Comparison of ENCODE assay signal across 6 cellular contexts in the genomic region with DNA sequence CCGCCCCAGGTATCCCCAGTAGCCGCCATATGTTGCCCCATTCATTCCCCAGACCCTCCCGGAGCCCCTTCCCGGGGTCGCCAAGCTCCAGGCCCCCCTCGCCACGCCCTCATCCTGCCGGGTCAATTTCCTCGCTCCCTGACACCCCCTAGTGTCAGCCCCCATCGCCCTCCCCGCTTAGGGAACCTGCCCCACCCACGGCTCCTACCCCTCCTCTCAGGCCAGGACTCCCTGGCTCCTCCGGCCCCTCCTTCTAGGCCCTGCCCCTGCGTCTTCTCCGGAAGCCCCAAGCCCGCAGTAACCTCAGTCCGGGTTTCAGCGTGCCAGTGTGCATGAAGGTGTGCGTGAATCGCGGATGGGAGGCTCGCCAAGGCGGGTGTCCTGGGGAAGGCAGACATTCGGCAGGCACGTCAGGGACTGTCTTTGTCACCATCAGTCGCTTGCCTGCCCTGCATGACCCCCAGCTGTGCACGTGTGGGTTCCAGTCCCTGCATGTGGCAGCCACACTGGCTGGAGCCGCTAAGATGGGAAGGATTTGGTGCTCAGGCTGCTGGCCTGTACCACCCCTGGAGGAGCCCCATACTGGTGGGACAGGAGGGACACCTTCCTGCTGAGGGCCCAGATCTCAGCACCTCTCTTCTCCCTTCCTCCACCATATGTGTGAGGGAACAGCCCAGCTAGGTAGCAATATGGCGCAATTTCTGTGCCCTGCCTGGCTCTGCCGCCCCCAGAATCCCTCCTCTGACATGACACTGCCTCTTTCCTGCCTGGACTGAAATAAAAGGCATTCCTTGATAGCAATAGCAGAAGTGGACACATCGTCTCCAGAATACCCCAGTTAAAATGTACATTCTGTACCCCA. TPM values are rescaled to one million over a fixed set of nuclear protein-coding genes. Genes with fewer than 3 reads are reported as not detected.
A peak's percentile ranks its signal among the peaks of the same experiment; 100 is the strongest.
DNase-seq lines count a peak whose midpoint lies in the region; ATAC-seq and TF ChIP-seq lines count a peak whose summit lies in the region.

No MANE protein-coding gene starts in this region.

- peak; percentile 2; the same call in 1 of the 2 replicates for TF ChIP-seq CTCF in 22Rv1 (IDR thresholded peaks at IDR 0.05)

- H3K27ac ChIP-seq in 22Rv1 = no peak overlapping the region
- H3K27ac ChIP-seq in SJSA1 = no peak overlapping the region
- no peak overlapping the region for H3K27ac ChIP-seq in subcutaneous abdominal adipose tissue (ENCODE audit: low read depth, low read length)

- peak; percentile 28 for ATAC-seq in GM21447 (IDR thresholded peaks at IDR 0.05; ENCODE audit: unreplicated experiment)

- H3K9ac ChIP-seq in subcutaneous abdominal adipose tissue (ENCODE audit: low read length in 5 of 5) = no peak overlapping the region

- intact Hi-C loops in head of caudate nucleus (cut with DNase I) = no loop called here

- peaks cover 23% of the 10 kb centered on the region for H3K4me1 ChIP-seq in SJSA1 (replicated peaks)
- peaks cover 0 to 23% (median 22%) of the 10 kb centered on the region in 5 donors for H3K4me1 ChIP-seq in subcutaneous abdominal adipose tissue (ENCODE audit: control insufficient read depth in 5 of 5, insufficient read depth in 5 of 5, low read length in 5 of 5)

- H3K36me3 ChIP-seq in SJSA1 (no peaks in the 10 kb centered on the region), subcutaneous abdominal adipose tissue (ENCODE audit: control insufficient read depth in 5 of 5, insufficient read depth in 5 of 5, low read length in 5 of 5) (no peaks in the 10 kb centered on the region)

- H3K9me3 ChIP-seq in SJSA1 (replicated peaks) (peaks cover 6% of the 10 kb centered on the region; the same call in 1 of the 2 replicates), subcutaneous abdominal adipose tissue (ENCODE audit: control insufficient read depth in 5 of 5, low read length in 5 of 5) (no peaks in the 10 kb centered on the region)

- no peak for DNase-seq in SJSA1 (ENCODE audit: low read depth in 1 of 2, low spot score in 2 of 2)
- peak in 28 of 42 donors; percentile 16 to 77 (median 56) for DNase-seq in head of caudate nucleus
- no peak for DNase-seq in NCI-H2029 treated with DMSO at 0.1 percent for 48 hours (lab: John Stamatoyannopoulos, UW)

- H3K4me3 ChIP-seq in SJSA1 = peak overlapping the region; percentile 41
- H3K4me3 ChIP-seq in subcutaneous abdominal adipose tissue (ENCODE audit: low read depth in 1 of 5, low read length in 5 of 5) = peak overlapping the region in 4 of 5 donors; percentile 38 to 73 (median 52)

- H3K27me3 ChIP-seq in SJSA1 (replicated peaks) (no peaks in the 10 kb centered on the region), subcutaneous abdominal adipose tissue (ENCODE audit: control insufficient read depth in 5 of 5, insufficient read depth in 4 of 5, low read length in 5 of 5) (peaks cover 0 to 8% (median 0%) of the 10 kb centered on the region in 5 donors)

RNA-seq across cellular contexts. Expression of a gene that starts 0.7 kb away (rescaled TPM):
- 0.21 and 0.28 TPM in 2 replicates for total RNA-seq in SJSA1 (2014; rRNA removed; shearing (Covaris generic))

RNA-seq across cellular contexts. Expression of a gene that starts 7.9 kb away (rescaled TPM):
- total RNA-seq in SJSA1 (2014; rRNA removed; shearing (Covaris generic)) = not detected in 2 replicates

RNA-seq across cellular contexts. Expression of a gene that starts 18.0 kb away (rescaled TPM):
- 29.5 and 39.0 TPM in 2 replicates for total RNA-seq in SJSA1 (2014; rRNA removed; shearing (Covaris generic))

RNA-seq across cellular contexts. Expression of a gene that starts 23.8 kb away (rescaled TPM):
- 63.7 and 96.6 TPM in 2 replicates for total RNA-seq in SJSA1 (2014; rRNA removed; shearing (Covaris generic))

RNA-seq across cellular contexts. Expression of a gene that starts 35.2 kb away (rescaled TPM):
- total RNA-seq in SJSA1 (2014; rRNA removed; shearing (Covaris generic)) = 89.8 and 101 TPM in 2 replicates

Comparison
In these comparisons a context has a peak if more than half of its experiments do, and no peak if none do; other contexts are left out.
1. DNase-seq: peak in head of caudate nucleus (28 of 42); none in SJSA1 (0 of 2) and NCI-H2029 treated with DMSO at 0.1 percent for 48 hours (single experiment).